In genomic region chr3:112855074-112855473, GRCh38 we compare ENCODE assay signal across 14 cellular contexts. TPM values are rescaled to one million over a fixed set of nuclear protein-coding genes. Genes with fewer than 3 reads are reported as not detected.
"Had no signal": no experiment of that assay in that cellular context is flagged by ENCODE, and none has a peak within 500 bp of the region (broad histone marks: within the 10 kb centered on the region; RNA-seq: fewer than 3 reads in every experiment).

No MANE protein-coding gene starts in this region.

RNA-seq across cellular contexts. Expression of gene CD200R1L, which starts 8.4 kb away (rescaled TPM):
- total RNA-seq: stomach, subcutaneous adipose tissue, suprapubic skin, temporal lobe, thoracic aorta, thyroid gland, tibial nerve, transverse colon, upper lobe of left lung, upper lobe of right lung, ureter, urinary bladder, uterus, vagina had no signal
- polyA plus RNA-seq: stomach, urinary bladder had no signal
